Comparison of ENCODE assay signal across 1 cellular context in the genomic region with DNA sequence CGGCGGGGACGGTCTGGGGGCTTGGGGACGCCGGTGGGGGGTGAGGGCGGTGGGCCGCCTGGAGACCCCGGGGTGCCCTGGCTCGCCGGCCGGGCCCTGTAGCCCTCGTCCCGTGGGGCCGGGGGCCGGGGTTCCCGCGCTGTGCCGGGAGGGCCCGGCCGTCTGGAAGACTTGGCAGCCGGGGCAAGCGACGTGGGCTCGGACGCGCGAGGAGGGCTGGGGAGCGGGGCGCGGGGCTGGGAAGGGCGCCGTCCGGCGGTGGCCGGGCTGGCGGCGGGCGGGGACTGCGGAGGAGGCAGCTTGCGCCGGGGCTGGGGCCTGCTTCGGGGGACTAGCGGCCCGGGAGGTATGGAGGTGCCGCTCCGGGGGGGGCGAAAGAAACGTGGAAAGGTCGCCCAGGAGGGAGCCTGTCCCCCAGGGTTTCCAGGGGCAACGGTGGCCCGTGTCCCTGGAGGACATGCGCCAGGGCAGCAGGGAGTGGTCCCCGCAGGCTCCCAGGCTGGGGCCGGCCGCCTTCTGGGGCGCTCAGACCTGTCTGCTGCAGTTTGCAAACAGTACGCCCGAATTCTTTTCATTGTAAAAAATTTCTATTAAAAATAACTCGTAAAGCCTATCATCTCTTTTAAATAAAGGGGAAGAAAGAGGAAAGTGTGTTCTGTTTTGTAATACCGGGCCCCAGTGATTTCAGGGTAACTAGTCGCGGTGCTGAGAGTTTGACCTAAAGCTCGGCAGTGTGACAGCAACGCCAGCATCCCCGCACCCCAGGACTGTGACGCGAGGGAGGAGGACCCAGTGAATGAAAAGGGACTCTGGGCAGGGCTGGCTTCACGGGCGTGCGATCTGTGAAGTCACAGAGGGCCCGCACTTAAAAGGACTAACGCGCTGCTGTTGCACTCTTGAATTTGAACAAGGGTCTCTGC.
TF ChIP-seq lines count a peak whose summit lies in the region.

No MANE protein-coding gene starts in this region.

TF ChIP-seq in HepG2, 621 proteins besides CTCF, POLR2A, EP300 and RAD21 (continued from another document and continues in another):
- TF ChIP-seq ZSCAN20 (CRISPR knock-in tag; IDR thresholded peaks at IDR 0.05; ENCODE audit: borderline replicate concordance) (no peak), STAG1 (CRISPR knock-in tag; IDR thresholded peaks at IDR 0.05) (no peak), MIER2 (CRISPR knock-in tag; IDR thresholded peaks at IDR 0.05) (no peak), ZNF207 (IDR thresholded peaks at IDR 0.05; ENCODE audit: borderline replicate concordance) (no peak), ZNF574 (CRISPR knock-in tag; IDR thresholded peaks at IDR 0.05) (no peak), IRX3 (CRISPR knock-in tag; IDR thresholded peaks at IDR 0.05; ENCODE audit: borderline replicate concordance, low read depth) (no peak), MED1 (CRISPR knock-in tag; IDR thresholded peaks at IDR 0.05) (no peak), HIC2 (CRISPR knock-in tag; IDR thresholded peaks at IDR 0.05; ENCODE audit: low read depth) (no peak), ZNF354B (CRISPR knock-in tag; IDR thresholded peaks at IDR 0.05) (no peak), ZNF883 (CRISPR knock-in tag; IDR thresholded peaks at IDR 0.05; ENCODE audit: not compliant biosample characterization) (no peak), ZNF775 (CRISPR knock-in tag; IDR thresholded peaks at IDR 0.05; ENCODE audit: borderline replicate concordance) (no peak), GPN1 (CRISPR knock-in tag; IDR thresholded peaks at IDR 0.05; ENCODE audit: borderline replicate concordance) (no peak), THAP8 (CRISPR knock-in tag; IDR thresholded peaks at IDR 0.05; ENCODE audit: borderline replicate concordance) (no peak), GFI1 (CRISPR knock-in tag; IDR thresholded peaks at IDR 0.05; ENCODE audit: borderline replicate concordance) (no peak), TCF12 (IDR thresholded peaks at IDR 0.05) (no peak), TCF12 (CRISPR knock-in tag; IDR thresholded peaks at IDR 0.05) (no peak), ZNF646 (CRISPR knock-in tag; IDR thresholded peaks at IDR 0.05) (no peak), EEA1 (CRISPR knock-in tag; IDR thresholded peaks at IDR 0.05; ENCODE audit: borderline replicate concordance) (no peak), MATR3 (CRISPR knock-in tag; IDR thresholded peaks at IDR 0.05) (no peak), ARNTL (CRISPR knock-in tag; IDR thresholded peaks at IDR 0.05) (no peak), CERS6 (CRISPR knock-in tag; IDR thresholded peaks at IDR 0.05) (no peak), SMYD3 (CRISPR knock-in tag; IDR thresholded peaks at IDR 0.05) (no peak), KDM6A (CRISPR knock-in tag; IDR thresholded peaks at IDR 0.05; ENCODE audit: low read depth) (no peak), ZNF180 (CRISPR knock-in tag; IDR thresholded peaks at IDR 0.05; ENCODE audit: borderline replicate concordance, low read depth) (no peak), TSC22D2 (CRISPR knock-in tag; IDR thresholded peaks at IDR 0.05; ENCODE audit: borderline replicate concordance) (no peak), TP53 (CRISPR knock-in tag; conservative IDR thresholded peaks at IDR 0.05) (no peak)
- TF ChIP-seq, protein P1, sequence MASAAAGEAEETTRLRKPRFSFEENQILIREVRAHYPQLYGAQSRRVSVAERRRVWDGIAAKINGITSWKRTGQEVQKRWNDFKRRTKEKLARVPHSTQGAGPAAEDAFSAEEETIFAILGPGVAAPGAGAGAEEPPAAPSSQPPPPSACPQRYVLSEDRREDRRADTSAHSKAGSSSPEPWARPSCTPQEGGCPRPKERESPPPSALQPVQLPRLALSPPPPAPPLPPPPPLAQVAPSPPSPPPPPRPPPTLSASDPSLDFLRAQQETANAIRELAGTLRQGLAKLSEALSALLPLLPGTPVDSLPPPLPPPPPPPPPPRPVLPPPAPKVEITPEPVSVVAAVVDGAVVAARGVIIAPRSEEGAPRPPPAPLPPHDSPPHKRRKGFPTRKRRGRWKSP (CRISPR knock-in tag; IDR thresholded peaks at IDR 0.05), result peak; percentile 31; the same call in 1 of the 2 replicates
- TF ChIP-seq, protein P2, sequence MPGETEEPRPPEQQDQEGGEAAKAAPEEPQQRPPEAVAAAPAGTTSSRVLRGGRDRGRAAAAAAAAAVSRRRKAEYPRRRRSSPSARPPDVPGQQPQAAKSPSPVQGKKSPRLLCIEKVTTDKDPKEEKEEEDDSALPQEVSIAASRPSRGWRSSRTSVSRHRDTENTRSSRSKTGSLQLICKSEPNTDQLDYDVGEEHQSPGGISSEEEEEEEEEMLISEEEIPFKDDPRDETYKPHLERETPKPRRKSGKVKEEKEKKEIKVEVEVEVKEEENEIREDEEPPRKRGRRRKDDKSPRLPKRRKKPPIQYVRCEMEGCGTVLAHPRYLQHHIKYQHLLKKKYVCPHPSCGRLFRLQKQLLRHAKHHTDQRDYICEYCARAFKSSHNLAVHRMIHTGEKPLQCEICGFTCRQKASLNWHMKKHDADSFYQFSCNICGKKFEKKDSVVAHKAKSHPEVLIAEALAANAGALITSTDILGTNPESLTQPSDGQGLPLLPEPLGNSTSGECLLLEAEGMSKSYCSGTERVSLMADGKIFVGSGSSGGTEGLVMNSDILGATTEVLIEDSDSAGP (CRISPR knock-in tag; IDR thresholded peaks at IDR 0.05; ENCODE audit: borderline replicate concordance), result no peak
- TF ChIP-seq, protein P3, sequence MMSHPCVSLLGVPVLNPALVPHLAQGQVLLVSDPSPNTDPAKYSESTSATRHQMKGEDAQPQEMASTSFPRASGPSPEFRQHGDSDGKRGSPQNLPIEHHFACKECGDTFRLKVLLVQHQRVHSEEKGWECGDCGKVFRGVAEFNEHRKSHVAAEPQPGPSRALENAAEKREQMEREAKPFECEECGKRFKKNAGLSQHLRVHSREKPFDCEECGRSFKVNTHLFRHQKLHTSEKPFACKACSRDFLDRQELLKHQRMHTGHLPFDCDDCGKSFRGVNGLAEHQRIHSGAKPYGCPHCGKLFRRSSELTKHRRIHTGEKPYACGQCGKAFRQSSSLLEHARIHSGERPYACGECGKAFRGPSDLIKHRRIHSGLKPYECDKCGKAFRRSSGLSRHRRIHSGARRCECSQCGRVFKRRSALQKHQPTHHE (CRISPR knock-in tag; IDR thresholded peaks at IDR 0.05; ENCODE audit: borderline replicate concordance), result no peak
- TF ChIP-seq, protein P4, sequence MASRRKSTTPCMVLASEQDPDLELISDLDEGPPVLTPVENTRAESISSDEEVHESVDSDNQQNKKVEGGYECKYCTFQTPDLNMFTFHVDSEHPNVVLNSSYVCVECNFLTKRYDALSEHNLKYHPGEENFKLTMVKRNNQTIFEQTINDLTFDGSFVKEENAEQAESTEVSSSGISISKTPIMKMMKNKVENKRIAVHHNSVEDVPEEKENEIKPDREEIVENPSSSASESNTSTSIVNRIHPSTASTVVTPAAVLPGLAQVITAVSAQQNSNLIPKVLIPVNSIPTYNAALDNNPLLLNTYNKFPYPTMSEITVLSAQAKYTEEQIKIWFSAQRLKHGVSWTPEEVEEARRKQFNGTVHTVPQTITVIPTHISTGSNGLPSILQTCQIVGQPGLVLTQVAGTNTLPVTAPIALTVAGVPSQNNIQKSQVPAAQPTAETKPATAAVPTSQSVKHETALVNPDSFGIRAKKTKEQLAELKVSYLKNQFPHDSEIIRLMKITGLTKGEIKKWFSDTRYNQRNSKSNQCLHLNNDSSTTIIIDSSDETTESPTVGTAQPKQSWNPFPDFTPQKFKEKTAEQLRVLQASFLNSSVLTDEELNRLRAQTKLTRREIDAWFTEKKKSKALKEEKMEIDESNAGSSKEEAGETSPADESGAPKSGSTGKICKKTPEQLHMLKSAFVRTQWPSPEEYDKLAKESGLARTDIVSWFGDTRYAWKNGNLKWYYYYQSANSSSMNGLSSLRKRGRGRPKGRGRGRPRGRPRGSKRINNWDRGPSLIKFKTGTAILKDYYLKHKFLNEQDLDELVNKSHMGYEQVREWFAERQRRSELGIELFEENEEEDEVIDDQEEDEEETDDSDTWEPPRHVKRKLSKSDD (CRISPR knock-in tag; IDR thresholded peaks at IDR 0.05; ENCODE audit: low read depth), result no peak
